8 cellular contexts compared by ENCODE assay signal in the genomic region with DNA sequence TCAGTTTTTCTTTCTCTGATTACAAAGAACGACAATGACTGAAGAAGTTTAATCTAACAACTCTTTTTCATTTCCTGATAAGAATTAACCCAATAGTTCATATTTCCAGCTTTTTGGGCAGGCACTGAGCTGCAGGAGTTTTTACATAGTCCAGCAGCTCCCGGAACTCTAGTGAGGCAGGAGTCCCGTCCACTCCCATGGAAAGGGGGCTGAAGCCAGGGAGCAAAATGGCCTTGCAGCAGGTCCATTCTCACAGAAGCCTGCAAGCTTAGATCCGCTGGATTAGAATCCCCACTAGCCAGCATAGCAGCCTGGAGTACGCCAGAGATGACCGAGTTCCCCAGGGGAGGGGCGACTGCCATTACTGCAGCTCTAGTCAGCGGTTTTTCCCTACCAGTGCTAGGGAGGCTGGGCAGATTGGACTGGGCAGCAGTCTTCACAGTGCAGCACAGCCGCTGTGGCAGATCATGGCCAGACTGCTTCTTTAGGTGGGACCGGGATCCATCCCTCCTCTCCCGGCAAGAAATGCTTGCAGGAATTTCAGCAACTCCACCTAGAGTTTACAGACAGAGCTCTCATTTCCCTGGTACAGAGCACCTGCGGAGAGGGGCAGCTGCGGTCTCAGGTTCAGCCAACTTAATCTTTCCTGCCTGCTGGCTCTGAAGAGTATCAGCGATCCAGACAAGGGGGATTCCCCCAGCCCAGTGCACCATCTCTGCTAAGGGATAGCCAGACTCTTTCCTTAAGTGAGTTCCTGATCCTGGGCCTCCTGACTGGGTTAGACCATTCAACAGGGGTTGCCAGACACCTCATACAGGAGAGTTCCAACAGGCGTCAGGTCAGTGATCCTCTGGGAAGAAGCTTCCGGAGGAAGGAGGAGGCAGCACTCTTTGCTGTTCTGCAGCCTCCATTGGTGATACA. TPM values are rescaled to one million over a fixed set of nuclear protein-coding genes. Genes with fewer than 3 reads are reported as not detected.
DNase-seq lines count a peak whose midpoint lies in the region; ATAC-seq and TF ChIP-seq lines count a peak whose summit lies in the region.

No MANE protein-coding gene starts in this region.

- DNase-seq in DND-41 (peak; percentile 11), HS-27A (ENCODE audit: low read depth) (peak; percentile 11), left cardiac atrium (peak; percentile 46), gastrocnemius medialis (peak in 1 of 2 donors; percentile 14), GM19240 (ENCODE audit: insufficient read length, low spot score) (no peak)
- DNase-seq in activated CD8-positive, alpha-beta T cell treated with anti-CD3 and anti-CD28 coated beads for 36 hours = no peak

- TF ChIP-seq CTCF in DND-41 (IDR thresholded peaks at IDR 0.05; ENCODE audit: borderline replicate concordance, extremely low read depth, low read length, poor library complexity, severe bottlenecking) (no peak), gastrocnemius medialis (IDR thresholded peaks at IDR 0.05 in 4 of 5, conservative IDR thresholded peaks at IDR 0.05 in 1 of 5) (no peak)
- no peak for TF ChIP-seq CTCF in activated CD8-positive, alpha-beta T cell treated with anti-CD3 and anti-CD28 coated beads for 36 hours (IDR thresholded peaks at IDR 0.05)

- H3K9me3 ChIP-seq in DND-41 (ENCODE audit: insufficient read depth, low read length, severe bottlenecking) (peaks cover 21% of the 10 kb centered on the region), gastrocnemius medialis (no peaks in the 10 kb centered on the region)

- no peaks in the 10 kb centered on the region for H3K27me3 Mint-ChIP-seq in activated CD8-positive, alpha-beta T cell treated with anti-CD3 and anti-CD28 coated beads for 36 hours

- intact Hi-C loops in activated CD8-positive, alpha-beta T cell treated with anti-CD3 and anti-CD28 coated beads for 36 hours (cut with micrococcal nuclease) = no loop called here
- intact Hi-C loops in left cardiac atrium (cut with DNase I) = no loop called here
- intact Hi-C loops in gastrocnemius medialis (cut with DNase I; ENCODE audit: low total_unique reads) = loop anchor here (5.0 kb wide), 1 partner anchor 52 kb away; no protein-coding TSS in a partner anchor

- H3K36me3 ChIP-seq in DND-41 (ENCODE audit: insufficient read depth, low read length) (peaks cover 24% of the 10 kb centered on the region), gastrocnemius medialis (no peaks in the 10 kb centered on the region)

- H3K27ac Mint-ChIP-seq in activated CD8-positive, alpha-beta T cell treated with anti-CD3 and anti-CD28 coated beads for 36 hours = peak overlapping the region; percentile 95

- H3K27me3 ChIP-seq in DND-41 (ENCODE audit: insufficient read depth, low read length, poor library complexity) = no peaks in the 10 kb centered on the region
- no peaks in the 10 kb centered on the region for H3K27me3 ChIP-seq in gastrocnemius medialis

- H3K9me3 Mint-ChIP-seq in activated CD8-positive, alpha-beta T cell treated with anti-CD3 and anti-CD28 coated beads for 36 hours = peaks cover 21% of the 10 kb centered on the region

- H3K79me2 ChIP-seq in DND-41 (ENCODE audit: insufficient read depth, low read length) = peaks cover 40% of the 10 kb centered on the region

- CTCF ChIA-PET in activated CD8-positive, alpha-beta T cell treated with anti-CD3 and anti-CD28 coated beads for 36 hours (lab: Charles Lee) = interaction anchor here (1.0 to 2.2 kb wide), 4 partner anchors 12 to 51 kb away, joined by 3 to 7 read pairs (median 4); no protein-coding TSS in a partner anchor

- peak overlapping the region; percentile 55 to 62; a peak in 3 of 4 replicates for H3K4me3 ChIP-seq in DND-41 (ENCODE audit: low read depth in 1 of 2, low read length in 2 of 2)
- H3K4me3 ChIP-seq in gastrocnemius medialis = peak overlapping the region; percentile 51 to 61 (median 58)

- no peak for TF ChIP-seq POLR2A in gastrocnemius medialis (IDR thresholded peaks at IDR 0.05)

- in situ Hi-C loops in gastrocnemius medialis (cut with MboI; ENCODE audit: low sequenced_read_pairs in 4 of 4) = no loop called here

- ATAC-seq in DND-41 (ENCODE audit: insufficient read depth, low read depth) (peak; percentile 17), left cardiac atrium (peak; percentile 82 to 85), gastrocnemius medialis (peak; percentile 56 to 61), GM21526 (IDR thresholded peaks at IDR 0.05; ENCODE audit: low FRiP score, unreplicated experiment) (no peak), HG03045 (IDR thresholded peaks at IDR 0.05; ENCODE audit: unreplicated experiment) (no peak)
- ATAC-seq in activated CD8-positive, alpha-beta T cell treated with anti-CD3 and anti-CD28 coated beads for 36 hours = no peak

- no peaks in the 10 kb centered on the region for H4K20me1 ChIP-seq in DND-41 (ENCODE audit: insufficient read depth, low read length)

- H3K4me1 Mint-ChIP-seq in activated CD8-positive, alpha-beta T cell treated with anti-CD3 and anti-CD28 coated beads for 36 hours (ENCODE audit: low read depth) = peaks cover 27% of the 10 kb centered on the region

- peaks cover 20% of the 10 kb centered on the region for H3K36me3 Mint-ChIP-seq in activated CD8-positive, alpha-beta T cell treated with anti-CD3 and anti-CD28 coated beads for 36 hours (ENCODE audit: low read depth)

- H3K4me2 ChIP-seq in DND-41 (ENCODE audit: insufficient read depth, low read length) = peak overlapping the region; percentile 81

- H3K27ac ChIP-seq in DND-41 (ENCODE audit: low read length) (peak overlapping the region; percentile 94), gastrocnemius medialis (peak overlapping the region; percentile 62 to 80 (median 70))

- H3K4me3 Mint-ChIP-seq in activated CD8-positive, alpha-beta T cell treated with anti-CD3 and anti-CD28 coated beads for 36 hours = peak overlapping the region; percentile 87

- peak overlapping the region; percentile 66 for H2AFZ ChIP-seq in DND-41 (ENCODE audit: low read depth, low read length)

- peak overlapping the region; percentile 83 for H3K9ac ChIP-seq in DND-41 (ENCODE audit: low read depth, low read length)

- POLR2A ChIA-PET in activated CD8-positive, alpha-beta T cell treated with anti-CD3 and anti-CD28 coated beads for 36 hours (lab: Charles Lee) = interaction anchor here (1.3 kb wide), 1 partner anchor 18 kb away, joined by 3 read pairs; no protein-coding TSS in a partner anchor

- H3K4me1 ChIP-seq in DND-41 (ENCODE audit: insufficient read depth, low read length) = peaks cover 33% of the 10 kb centered on the region
- peaks cover 12% of the 10 kb centered on the region in 2 donors for H3K4me1 ChIP-seq in gastrocnemius medialis

RNA-seq across cellular contexts. Expression of a gene that starts 0.7 kb away (rescaled TPM):
- total RNA-seq in activated CD8-positive, alpha-beta T cell treated with anti-CD3 and anti-CD28 coated beads for 36 hours = 10 to 100 TPM; 39.6 to 42.9 TPM
- total RNA-seq in left cardiac atrium (10 to 100 TPM; 21.7 to 28.4 TPM), gastrocnemius medialis (10 to 100 TPM; 12.0 to 17.2 (median 14.4) TPM)

RNA-seq across cellular contexts. Expression of a gene that starts 53.9 kb away (rescaled TPM):
- not detected for total RNA-seq in activated CD8-positive, alpha-beta T cell treated with anti-CD3 and anti-CD28 coated beads for 36 hours
- total RNA-seq in left cardiac atrium (under 1 TPM in 1 of 2 donors, not detected in 1; 0.18 TPM), gastrocnemius medialis (not detected)

Comparison
In these comparisons a context has a peak if more than half of its experiments do, and no peak if none do; other contexts are left out.
1. ATAC-seq: peak in DND-41 (single experiment), left cardiac atrium (2 of 2) and gastrocnemius medialis (2 of 2); none in activated CD8-positive, alpha-beta T cell treated with anti-CD3 and anti-CD28 coated beads for 36 hours (single experiment), GM21526 (single experiment) and HG03045 (single experiment).
2. DNase-seq: peak in DND-41 (single experiment), HS-27A (single experiment) and left cardiac atrium (single experiment); none in activated CD8-positive, alpha-beta T cell treated with anti-CD3 and anti-CD28 coated beads for 36 hours (single experiment) and GM19240 (single experiment).